ENCODE assay signal across 2 cellular contexts in genomic region chr1:153936011-153936802, GRCh38.
TF ChIP-seq lines count a peak whose summit lies in the region.

No MANE protein-coding gene starts in this region.

TF ChIP-seq in SK-N-SH, 30 proteins besides CTCF, POLR2A, EP300 and RAD21:
- TF ChIP-seq MAX (IDR thresholded peaks at IDR 0.05; ENCODE audit: low read depth) (no peak), FOXM1 (IDR thresholded peaks at IDR 0.05; ENCODE audit: low read depth) (no peak), IRF3 (IDR thresholded peaks at IDR 0.05; ENCODE audit: low read depth, low read length) (no peak), CHD2 (IDR thresholded peaks at IDR 0.05; ENCODE audit: low read length, partially characterized antibody) (no peak), POLR2AphosphoS5 (IDR thresholded peaks at IDR 0.05; ENCODE audit: low read depth, low read length) (no peak), NRF1 (IDR thresholded peaks at IDR 0.05; ENCODE audit: low read depth, low read length) (no peak), RFX5 (IDR thresholded peaks at IDR 0.05; ENCODE audit: low read length) (no peak), ZBTB33 (IDR thresholded peaks at IDR 0.05; ENCODE audit: borderline replicate concordance, low read depth) (no peak), USF2 (IDR thresholded peaks at IDR 0.05; ENCODE audit: borderline replicate concordance, low read depth, low read length) (no peak), TEAD4 (IDR thresholded peaks at IDR 0.05; ENCODE audit: borderline replicate concordance, insufficient read depth) (no peak), EZH2phosphoT487 (IDR thresholded peaks at IDR 0.05; ENCODE audit: borderline replicate concordance, low read depth) (no peak), NFIC (IDR thresholded peaks at IDR 0.05; ENCODE audit: borderline replicate concordance) (no peak), GABPA (IDR thresholded peaks at IDR 0.05; ENCODE audit: low read depth) (no peak), SIN3A (IDR thresholded peaks at IDR 0.05; ENCODE audit: borderline replicate concordance, low read depth, low read length) (no peak), USF1 (IDR thresholded peaks at IDR 0.05; ENCODE audit: borderline replicate concordance, low read depth) (no peak), SMC3 (IDR thresholded peaks at IDR 0.05; ENCODE audit: low read depth, low read length) (no peak), REST (IDR thresholded peaks at IDR 0.05; ENCODE audit: low read depth, low read length) (no peak), PBX3 (IDR thresholded peaks at IDR 0.05) (no peak), FOSL2 (IDR thresholded peaks at IDR 0.05; ENCODE audit: borderline replicate concordance, low read depth) (no peak), TCF12 (IDR thresholded peaks at IDR 0.05) (no peak)
TF ChIP-seq in SK-N-SH: peak in this region for 0.

TF ChIP-seq in SK-N-SH treated with all-trans-retinoic acid at 6 μM for 48 hours, 23 proteins besides CTCF, POLR2A, EP300 and RAD21 (continued from another document):
- no peak for TF ChIP-seq CSRNP3 (CRISPR knock-in tag; IDR thresholded peaks at IDR 0.05)
- TF ChIP-seq SNAI2 (CRISPR knock-in tag; IDR thresholded peaks at IDR 0.05), result no peak
- no peak for TF ChIP-seq CREB5 (CRISPR knock-in tag; IDR thresholded peaks at IDR 0.05; ENCODE audit: low read depth)
- no peak for TF ChIP-seq PPARA (CRISPR knock-in tag; IDR thresholded peaks at IDR 0.05; ENCODE audit: borderline replicate concordance)
- TF ChIP-seq ESRRG (CRISPR knock-in tag; IDR thresholded peaks at IDR 0.05), result no peak
- TF ChIP-seq PATZ1 (CRISPR knock-in tag; IDR thresholded peaks at IDR 0.05; ENCODE audit: borderline replicate concordance), result no peak
- no peak for TF ChIP-seq POU6F1 (CRISPR knock-in tag; IDR thresholded peaks at IDR 0.05; ENCODE audit: borderline replicate concordance, low read depth)
- no peak for TF ChIP-seq TOX (CRISPR knock-in tag; IDR thresholded peaks at IDR 0.05; ENCODE audit: borderline replicate concordance)
- TF ChIP-seq ISL1 (CRISPR knock-in tag; IDR thresholded peaks at IDR 0.05), result no peak
- TF ChIP-seq RARB (CRISPR knock-in tag; IDR thresholded peaks at IDR 0.05), result no peak
